22 cellular contexts compared by ENCODE assay signal in the genomic region with DNA sequence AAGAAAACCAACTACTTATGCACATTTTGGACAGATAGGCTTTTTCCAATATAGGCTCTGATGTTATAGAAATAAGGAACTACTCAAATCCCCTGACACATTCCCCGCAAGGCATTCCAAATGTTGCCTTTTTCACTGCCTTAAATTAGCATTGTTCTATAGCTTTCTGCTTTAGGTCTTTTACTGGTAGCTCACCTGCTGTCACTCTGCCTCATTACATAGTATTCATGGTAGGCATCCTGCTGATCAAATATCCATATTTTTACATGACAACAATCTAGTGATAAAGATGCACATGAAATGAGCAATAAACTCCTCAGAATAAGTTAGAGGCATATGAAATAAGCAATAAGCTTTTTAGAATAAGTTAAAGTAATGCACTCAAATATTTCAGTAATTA.
"Had no signal": no experiment of that assay in that cellular context is flagged by ENCODE, and none has a peak within 500 bp of the region (broad histone marks: within the 10 kb centered on the region; RNA-seq: fewer than 3 reads in every experiment).

No MANE protein-coding gene starts in this region.

- FAIRE-seq: keratinocyte had no signal

- H3K27me3 Mint-ChIP-seq: dendritic cell treated with granulocyte-macrophage colony-stimulating factor and Interleukin-4, amounts not matched to agents 40 ng/mL and 50 ng/mL, for 4 days; effector memory CD8-positive, alpha-beta T cell; naive B cell; stimulated activated naive CD8-positive, alpha-beta T cell treated with anti-CD3 and anti-CD28 coated beads, Interleukin-15, Interleukin-2, amounts not matched to agents 100 ng/mL and 50 ng/mL, for 24 hours had no signal

- H3K4me1 Mint-ChIP-seq: immature natural killer cell; naive B cell; nephron; stimulated activated effector memory CD8-positive, alpha-beta T cell treated with anti-CD3 and anti-CD28 coated beads, Interleukin-12 subunit alpha, Interleukin-12 subunit beta, amount 100 ng/mL, for 72 hours had no signal

- H3K27ac ChIP-seq: epithelial cell of prostate, esophagus muscularis mucosa, gastrocnemius medialis, left lung, lower lobe of right lung, psoas muscle, right lobe of liver, tibial artery, upper lobe of left lung, uterus had no signal

- H3K4me3 ChIP-seq: esophagus muscularis mucosa, gastrocnemius medialis, left lung, lower lobe of right lung, psoas muscle, right lobe of liver, tibial artery, upper lobe of left lung, uterus had no signal

- H3K4me3 Mint-ChIP-seq: dendritic cell treated with granulocyte-macrophage colony-stimulating factor and Interleukin-4, amounts not matched to agents 40 ng/mL and 50 ng/mL, for 4 days; effector memory CD8-positive, alpha-beta T cell; immature natural killer cell; naive B cell; nephron; stimulated activated effector memory CD8-positive, alpha-beta T cell treated with anti-CD3 and anti-CD28 coated beads, Interleukin-12 subunit alpha, Interleukin-12 subunit beta, amount 100 ng/mL, for 72 hours; stimulated activated naive CD8-positive, alpha-beta T cell treated with anti-CD3 and anti-CD28 coated beads, Interleukin-15, Interleukin-2, amounts not matched to agents 100 ng/mL and 50 ng/mL, for 24 hours had no signal

- H3K9me3 Mint-ChIP-seq: dendritic cell treated with granulocyte-macrophage colony-stimulating factor and Interleukin-4, amounts not matched to agents 40 ng/mL and 50 ng/mL, for 4 days; effector memory CD8-positive, alpha-beta T cell; naive B cell; nephron; stimulated activated naive CD8-positive, alpha-beta T cell treated with anti-CD3 and anti-CD28 coated beads, Interleukin-15, Interleukin-2, amounts not matched to agents 100 ng/mL and 50 ng/mL, for 24 hours had no signal

- H3K27ac Mint-ChIP-seq: dendritic cell treated with granulocyte-macrophage colony-stimulating factor and Interleukin-4, amounts not matched to agents 40 ng/mL and 50 ng/mL, for 4 days; effector memory CD8-positive, alpha-beta T cell; immature natural killer cell; naive B cell; nephron; stimulated activated effector memory CD8-positive, alpha-beta T cell treated with anti-CD3 and anti-CD28 coated beads, Interleukin-12 subunit alpha, Interleukin-12 subunit beta, amount 100 ng/mL, for 72 hours; stimulated activated naive CD8-positive, alpha-beta T cell treated with anti-CD3 and anti-CD28 coated beads, Interleukin-15, Interleukin-2, amounts not matched to agents 100 ng/mL and 50 ng/mL, for 24 hours had no signal

- H3K36me3 Mint-ChIP-seq: immature natural killer cell; naive B cell; stimulated activated effector memory CD8-positive, alpha-beta T cell treated with anti-CD3 and anti-CD28 coated beads, Interleukin-12 subunit alpha, Interleukin-12 subunit beta, amount 100 ng/mL, for 72 hours had no signal

- H3K9me3 ChIP-seq: esophagus muscularis mucosa, gastrocnemius medialis, left lung, lower lobe of right lung, psoas muscle, tibial artery, upper lobe of left lung, uterus had no signal

- H3K36me3 ChIP-seq: esophagus muscularis mucosa, gastrocnemius medialis, left lung, lower lobe of right lung, right lobe of liver, tibial artery, upper lobe of left lung, uterus had no signal

- H3K27me3 ChIP-seq: esophagus muscularis mucosa, gastrocnemius medialis, tibial artery, upper lobe of left lung, uterus had no signal

- H3K4me1 ChIP-seq: esophagus muscularis mucosa, gastrocnemius medialis, left lung, lower lobe of right lung, psoas muscle, right lobe of liver, tibial artery, upper lobe of left lung, uterus had no signal

- DNase-seq: effector memory CD8-positive, alpha-beta T cell; gastrocnemius medialis; immature natural killer cell; left lung; lower lobe of right lung; mesenchymal stem cell; naive B cell; psoas muscle; retina; right lobe of liver; stimulated activated CD4-positive, alpha-beta T cell treated with anti-CD3 and anti-CD28 coated beads, Interleukin-4, amount 100 ng/mL, for 1 hour; stimulated activated CD8-positive, alpha-beta memory T cell treated with anti-CD3 and anti-CD28 coated beads, Interleukin-4, amount 100 ng/mL, for 48 hours; tibial artery; upper lobe of left lung; uterus had no signal
